23 cellular contexts compared by ENCODE assay signal in genomic region chr18:50994031-50994430, GRCh38.
"Had no signal": no experiment of that assay in that cellular context is flagged by ENCODE, and none has a peak within 500 bp of the region (broad histone marks: within the 10 kb centered on the region; RNA-seq: fewer than 3 reads in every experiment).

No MANE protein-coding gene starts in this region.

- H3K4me1 ChIP-seq: colonic mucosa, esophagus squamous epithelium, gastroesophageal sphincter, lower lobe of right lung had no signal

- H3K9me3 ChIP-seq: colonic mucosa, esophagus squamous epithelium, gastroesophageal sphincter, lower lobe of right lung had no signal

- H3K27ac Mint-ChIP-seq: dendritic cell treated with granulocyte-macrophage colony-stimulating factor and Interleukin-4, amounts not matched to agents 40 ng/mL and 50 ng/mL, for 4 days; endodermal cell had no signal

- H3K27ac ChIP-seq: colonic mucosa, epithelial cell of prostate, esophagus squamous epithelium, gastroesophageal sphincter, hepatocyte, left ventricle myocardium inferior, lower lobe of right lung had no signal

- H3K27me3 Mint-ChIP-seq: dendritic cell treated with granulocyte-macrophage colony-stimulating factor and Interleukin-4, amounts not matched to agents 40 ng/mL and 50 ng/mL, for 4 days; effector memory CD8-positive, alpha-beta T cell had no signal

- H3K79me2 ChIP-seq: hepatocyte had no signal

- H3K4me2 ChIP-seq: hepatocyte had no signal

- H3K4me3 ChIP-seq: colonic mucosa, esophagus squamous epithelium, gastroesophageal sphincter, heart left ventricle, hepatocyte, left ventricle myocardium inferior, lower lobe of right lung had no signal

- H3K9me3 Mint-ChIP-seq: dendritic cell treated with granulocyte-macrophage colony-stimulating factor and Interleukin-4, amounts not matched to agents 40 ng/mL and 50 ng/mL, for 4 days; effector memory CD8-positive, alpha-beta T cell had no signal

- H3K27me3 ChIP-seq: colonic mucosa, esophagus squamous epithelium, gastroesophageal sphincter, heart left ventricle, hepatocyte had no signal

- ATAC-seq: effector memory CD8-positive, alpha-beta T cell; esophagus mucosa; gastroesophageal sphincter; left colon; left lobe of liver; lower lobe of right lung had no signal

- H3K36me3 ChIP-seq: colonic mucosa, esophagus squamous epithelium, gastroesophageal sphincter, heart left ventricle, left ventricle myocardium inferior, lower lobe of right lung had no signal

- H3K4me3 Mint-ChIP-seq: dendritic cell treated with granulocyte-macrophage colony-stimulating factor and Interleukin-4, amounts not matched to agents 40 ng/mL and 50 ng/mL, for 4 days; effector memory CD8-positive, alpha-beta T cell; endodermal cell had no signal

- DNase-seq: cerebellar nuclear complex; colonic mucosa; cortex of kidney; effector CD8-positive, alpha-beta T cell; effector memory CD8-positive, alpha-beta T cell; endodermal cell; erythroblast; esophagus squamous epithelium; foreskin fibroblast; foreskin melanocyte; heart left ventricle; hypothalamus; left colon; left ventricle myocardium inferior; lower lobe of right lung; mesenchymal stem cell; midbrain had no signal
